ENCODE assay signal across 1 cellular context in the genomic region with DNA sequence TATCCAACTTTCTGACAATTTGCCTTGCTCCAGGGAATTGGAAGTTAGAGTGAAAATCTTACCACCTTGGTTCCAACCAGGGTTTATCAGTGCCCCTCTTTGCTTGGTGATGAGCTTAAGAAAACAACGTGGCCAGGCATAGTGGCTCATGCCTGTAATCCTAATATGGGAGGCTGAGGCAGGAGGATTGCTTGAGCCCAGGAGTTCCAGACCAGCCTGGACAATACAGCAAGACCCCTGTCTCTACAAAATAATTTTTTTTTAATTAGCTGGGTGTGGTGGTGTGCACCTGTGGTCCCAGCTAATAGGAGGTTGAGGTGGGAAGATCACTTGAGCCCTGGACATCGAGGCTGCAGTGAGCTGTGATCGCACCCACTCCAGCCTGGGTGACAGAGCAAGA.
TF ChIP-seq lines count a peak whose summit lies in the region.

No MANE protein-coding gene starts in this region.

TF ChIP-seq in endothelial cell of umbilical vein, 7 proteins besides CTCF, POLR2A, EP300 and RAD21:
- TF ChIP-seq POLR2AphosphoS5 (IDR thresholded peaks at IDR 0.05; ENCODE audit: insufficient read depth, low read depth, low read length) (no peak), GATA2 (IDR thresholded peaks at IDR 0.05; ENCODE audit: insufficient read depth, insufficient read length, low read depth, low read length) (no peak), FOS (IDR thresholded peaks at IDR 0.05; ENCODE audit: borderline replicate concordance, insufficient read depth, low read length) (no peak), JUN (IDR thresholded peaks at IDR 0.05; ENCODE audit: borderline replicate concordance, insufficient read depth, insufficient read length, low read depth) (no peak), EZH2 (IDR thresholded peaks at IDR 0.05; ENCODE audit: borderline replicate concordance, low read depth, low read length, severe bottlenecking) (no peak), MYC (IDR thresholded peaks at IDR 0.05; ENCODE audit: low read depth, low read length) (no peak)
- TF ChIP-seq, protein P1, sequence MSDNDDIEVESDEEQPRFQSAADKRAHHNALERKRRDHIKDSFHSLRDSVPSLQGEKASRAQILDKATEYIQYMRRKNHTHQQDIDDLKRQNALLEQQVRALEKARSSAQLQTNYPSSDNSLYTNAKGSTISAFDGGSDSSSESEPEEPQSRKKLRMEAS (IDR thresholded peaks at IDR 0.05; ENCODE audit: insufficient read depth, insufficient read length): no peak
